In genomic region chr1:13818926-13819325, GRCh38 we compare ENCODE assay signal across 37 cellular contexts.
"Had no signal": no experiment of that assay in that cellular context is flagged by ENCODE, and none has a peak within 500 bp of the region (broad histone marks: within the 10 kb centered on the region; RNA-seq: fewer than 3 reads in every experiment).

No MANE protein-coding gene starts in this region.

- DNase-seq: activated B cell treated with CpG ODN at 0.5 μM for 24 hours; activated CD4-positive, alpha-beta memory T cell treated with anti-CD3 and anti-CD28 coated beads for 36 hours; activated CD4-positive, alpha-beta T cell treated with anti-CD3 and anti-CD28 coated beads for 4 hours; activated CD4-positive, alpha-beta T cell treated with anti-CD3 and anti-CD28 coated beads, Interleukin-2, amount 50 U/mL, for 1 hour; activated CD4-positive, CD25-positive, alpha-beta regulatory T cell treated with anti-CD3 and anti-CD28 coated beads, Interleukin-2, amount 50 U/mL, for 72 hours; activated CD8-positive, alpha-beta memory T cell treated with anti-CD3 and anti-CD28 coated beads, Interleukin-2, amount 10 ng/mL, durations not matched to agents 7 days and 5 days; activated effector memory CD4-positive, alpha-beta T cell treated with anti-CD3 and anti-CD28 coated beads, Interleukin-2, amount 50 U/mL, for 16 hours; activated naive CD4-positive, alpha-beta T cell; activated naive CD4-positive, alpha-beta T cell treated with anti-CD3 and anti-CD28 coated beads, Interleukin-2, amount 50 U/mL, for 16 hours; activated naive CD8-positive, alpha-beta T cell treated with anti-CD3 and anti-CD28 coated beads for 36 hours; activated T-cell treated with anti-CD3 and anti-CD28 coated beads, Interleukin-2, amount 50 U/mL, for 1 hour; activated T-cell treated with anti-CD3 and anti-CD28 coated beads, Interleukin-2, amount 50 U/mL, for 72 hours; amniotic stem cell; aorta; brain microvascular endothelial cell; central memory CD4-positive, alpha-beta T cell; Kasumi-1; MG63; NCI-H1048; NCI-H1105 treated with DMSO at 0.1 percent for 48 hours; NCI-H1436; NCI-H1694; NCI-H1930; NCI-H2081 treated with DMSO at 0.1 percent for 48 hours; NCI-H226; NCI-H446 treated with DMSO at 0.1 percent for 48 hours; NCI-H524; NCI-H69; NK-92 treated with Interleukin-12 subunit alpha and Interleukin-12 subunit beta, amount 100 ng/mL, for 24 hours; OCI-M1; Right ventricle myocardium superior; SW 1271; T-helper 1 cell; T-helper 2 cell; T-helper 9 cell had no signal

- H3K4me3 ChIP-seq: MG63 had no signal

- H3K9me3 ChIP-seq: MG63 had no signal

- H3K27ac ChIP-seq: brain microvascular endothelial cell, VCaP had no signal

- ATAC-seq: activated CD8-positive, alpha-beta memory T cell treated with anti-CD3 and anti-CD28 coated beads, Interleukin-2, amount 10 ng/mL, durations not matched to agents 7 days and 5 days; activated T-cell treated with anti-CD3 and anti-CD28 coated beads, Interleukin-2, amount 50 U/mL, for 72 hours; activated T-helper 17 cell treated with anti-CD3 and anti-CD28 coated beads, Interleukin-2, amount 50 U/mL, for 72 hours had no signal

- H3K36me3 ChIP-seq: brain microvascular endothelial cell, MG63 had no signal

- H3K27me3 ChIP-seq: brain microvascular endothelial cell, MG63 had no signal
